Comparison of ENCODE assay signal across 29 cellular contexts in the genomic region with DNA sequence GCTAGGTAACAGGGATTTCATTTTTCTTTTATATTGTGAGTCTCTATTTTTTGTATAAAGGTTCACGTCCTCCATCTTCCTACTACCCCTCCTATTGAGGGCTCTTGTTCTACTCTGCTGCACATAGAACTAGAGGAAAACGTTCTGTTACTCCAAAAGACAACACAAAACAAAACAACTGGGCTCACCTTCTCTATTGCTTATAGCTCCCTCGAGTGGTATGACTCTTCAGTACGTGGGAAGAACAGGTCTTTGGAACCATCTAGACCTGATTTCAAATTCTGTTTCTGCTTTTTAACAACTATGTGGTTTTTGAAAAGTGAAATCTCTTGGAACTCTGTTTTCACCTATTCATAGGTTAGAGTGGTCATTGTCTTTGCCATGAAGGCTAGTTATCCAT.
A peak's percentile ranks its signal among the peaks of the same experiment; 100 is the strongest.
DNase-seq lines count a peak whose midpoint lies in the region; ATAC-seq and TF ChIP-seq lines count a peak whose summit lies in the region.
"Had no signal": no experiment of that assay in that cellular context is flagged by ENCODE, and none has a peak within 500 bp of the region (broad histone marks: within the 10 kb centered on the region; RNA-seq: fewer than 3 reads in every experiment).

No MANE protein-coding gene starts in this region.

- CTCF ChIA-PET in A673 (lab: Charles Lee) = no interaction called here

- H3K4me3 ChIP-seq in A673 (ENCODE audit: low read depth, low read length, poor library complexity, severe bottlenecking) (no peak overlapping the region), BE2C (ENCODE audit: low read depth, low read length) (no peak overlapping the region), epithelial cell of proximal tubule (ENCODE audit: low read depth, low read length) (no peak overlapping the region), thyroid gland (replicated peaks in 1 of 3) (no peak overlapping the region)
- H3K4me3 ChIP-seq: esophagus muscularis mucosa, GM23248, psoas muscle, SJCRH30 had no signal

- ATAC-seq in GM18907 (IDR thresholded peaks at IDR 0.05; ENCODE audit: unreplicated experiment) = no peak
- ATAC-seq: effector memory CD8-positive, alpha-beta T cell; left lobe of liver; psoas muscle; stimulated activated naive B cell treated with anti-CD40 and anti-IgM and Interleukin-4, amounts not matched to agents 10 μg/mL and 1 μg/mL and 100 μg/mL, for 72 hours had no signal

- H3K4me1 ChIP-seq in A673 (ENCODE audit: insufficient read depth, low read length, poor library complexity, severe bottlenecking) (no peaks in the 10 kb centered on the region), BE2C (no peaks in the 10 kb centered on the region), thyroid gland (no peaks in the 10 kb centered on the region)
- H3K4me1 ChIP-seq: esophagus muscularis mucosa, psoas muscle, SJCRH30 had no signal

- POLR2A ChIA-PET in A673 (lab: Charles Lee; ENCODE audit: low non-redundant PET) = no interaction called here

- DNase-seq in A673 (ENCODE audit: low spot score) = peak; percentile 22
- DNase-seq in BE2C = no peak
- peak; percentile 2 for DNase-seq in NCI-H226
- DNase-seq in epithelial cell of proximal tubule (ENCODE audit: low read depth) = no peak
- no peak for DNase-seq in activated CD4-positive, alpha-beta T cell treated with anti-CD3 and anti-CD28 coated beads for 48 hours
- no peak for DNase-seq in thyroid gland
- DNase-seq: activated CD4-positive, alpha-beta memory T cell treated with anti-CD3 and anti-CD28 coated beads, Interleukin-2, amount 10 ng/mL, durations not matched to agents 7 days and 5 days; activated CD4-positive, CD25-positive, alpha-beta regulatory T cell treated with anti-CD3 and anti-CD28 coated beads, Interleukin-2, amount 50 U/mL, for 72 hours; activated effector memory CD4-positive, alpha-beta T cell treated with Interleukin-2 at 50 U/mL for 16 hours; activated naive CD8-positive, alpha-beta T cell treated with anti-CD3 and anti-CD28 coated beads for 36 hours; aorta; caudate nucleus; CD4-positive, CD25-positive, alpha-beta regulatory T cell; cortex of kidney; effector memory CD8-positive, alpha-beta T cell; foreskin melanocyte; GM23248; immature natural killer cell; mesenchymal stem cell; NCI-H1092 treated with DMSO at 0.1 percent for 48 hours; NCI-H510A; psoas muscle; SJCRH30; stimulated activated CD4-positive, alpha-beta T cell treated with anti-CD3 and anti-CD28 coated beads, Interleukin-15, amount 100 ng/mL, for 24 hours; stimulated activated naive B cell treated with anti-CD40 and anti-IgM and Interleukin-4, amounts not matched to agents 10 μg/mL and 1 μg/mL and 100 μg/mL, for 72 hours; T-helper 1 cell had no signal

- H3K27me3 ChIP-seq in A673 (replicated peaks; ENCODE audit: insufficient read depth, low read depth, low read length, poor library complexity) = no peaks in the 10 kb centered on the region
- no peaks in the 10 kb centered on the region; the same call in 1 of the 2 replicates for H3K27me3 ChIP-seq in BE2C
- no peaks in the 10 kb centered on the region for H3K27me3 ChIP-seq in thyroid gland
- H3K27me3 ChIP-seq: esophagus muscularis mucosa, SJCRH30 had no signal

- WGBS in thyroid gland, 2 donors = 12 to 25% methylated on average over 4 of the region's 4 CpGs

- H3K27ac ChIP-seq in A673 (ENCODE audit: low read depth, low read length, poor library complexity, severe bottlenecking) (no peak overlapping the region), thyroid gland (no peak overlapping the region)
- H3K27ac ChIP-seq: esophagus muscularis mucosa, GM23248, psoas muscle, SJCRH30 had no signal

- H3K36me3 ChIP-seq in A673 (ENCODE audit: insufficient read depth, low read length, poor library complexity, severe bottlenecking) (no peaks in the 10 kb centered on the region), BE2C (no peaks in the 10 kb centered on the region), thyroid gland (no peaks in the 10 kb centered on the region)
- H3K36me3 ChIP-seq: esophagus muscularis mucosa, SJCRH30 had no signal

- no TSS peak for BruUV-seq in A673 (replicated peaks; lab: Mats Ljungman, UMichigan)

- no peak for TF ChIP-seq POLR2A in thyroid gland (IDR thresholded peaks at IDR 0.05)

- H3K9me3 ChIP-seq in A673 (ENCODE audit: low read depth, low read length, poor library complexity, severe bottlenecking) (no peaks in the 10 kb centered on the region), BE2C (no peaks in the 10 kb centered on the region), thyroid gland (no peaks in the 10 kb centered on the region)
- H3K9me3 ChIP-seq: psoas muscle, SJCRH30 had no signal

- intact Hi-C loops in A673 (cut with micrococcal nuclease; ENCODE audit: unreplicated experiment) (no loop called here), thyroid gland (cut with DNase I) (no loop called here)

- TF ChIP-seq CTCF in A673 (conservative IDR thresholded peaks at IDR 0.05; ENCODE audit: low read depth, low read length) (peak; percentile 45; the same call in 1 of the 2 replicates), BE2C (IDR thresholded peaks at IDR 0.05; ENCODE audit: low read depth, low read length) (peak; percentile 25; the same call in 1 of the 2 replicates), epithelial cell of proximal tubule (conservative IDR thresholded peaks at IDR 0.05; ENCODE audit: low read depth, low read length) (peak; percentile 56), thyroid gland (IDR thresholded peaks at IDR 0.05) (peak in 1 of 6 experiments; percentile 18)

Comparison
In these comparisons a context has a peak if more than half of its experiments do, and no peak if none do; other contexts are left out.
1. DNase-seq: peak in A673 (single experiment) and NCI-H226 (single experiment); none in BE2C (single experiment), epithelial cell of proximal tubule (single experiment), activated CD4-positive, alpha-beta T cell treated with anti-CD3 and anti-CD28 coated beads for 48 hours (single experiment) and thyroid gland (0 of 2).